ENCODE assay signal across 22 cellular contexts in genomic region chr11:132909016-132909606, GRCh38.
"Had no signal": no experiment of that assay in that cellular context is flagged by ENCODE, and none has a peak within 500 bp of the region (broad histone marks: within the 10 kb centered on the region; RNA-seq: fewer than 3 reads in every experiment).

No MANE protein-coding gene starts in this region.

- H3K9me3 Mint-ChIP-seq: neural crest cell; stimulated activated memory B cell treated with anti-CD40 and anti-IgM and Interleukin-4, amounts not matched to agents 10 μg/mL and 1 μg/mL and 100 μg/mL, for 72 hours; stimulated activated naive CD8-positive, alpha-beta T cell treated with anti-CD3 and anti-CD28 coated beads, Interleukin-15, Interleukin-2, amounts not matched to agents 100 ng/mL and 50 ng/mL, for 24 hours had no signal

- H3K27ac ChIP-seq: cardiac muscle cell, hepatocyte, ovary, right atrium auricular region, testis, tibial nerve, upper lobe of right lung had no signal

- H3K27me3 Mint-ChIP-seq: naive thymus-derived CD4-positive, alpha-beta T cell; stimulated activated memory B cell treated with anti-CD40 and anti-IgM and Interleukin-4, amounts not matched to agents 10 μg/mL and 1 μg/mL and 100 μg/mL, for 72 hours; stimulated activated naive CD8-positive, alpha-beta T cell treated with anti-CD3 and anti-CD28 coated beads, Interleukin-15, Interleukin-2, amounts not matched to agents 100 ng/mL and 50 ng/mL, for 24 hours had no signal

- H3K9me3 ChIP-seq: ovary, right atrium auricular region, testis, tibial nerve, upper lobe of right lung had no signal

- H3K27ac Mint-ChIP-seq: naive thymus-derived CD4-positive, alpha-beta T cell; stimulated activated memory B cell treated with anti-CD40 and anti-IgM and Interleukin-4, amounts not matched to agents 10 μg/mL and 1 μg/mL and 100 μg/mL, for 72 hours; stimulated activated naive CD8-positive, alpha-beta T cell treated with anti-CD3 and anti-CD28 coated beads, Interleukin-15, Interleukin-2, amounts not matched to agents 100 ng/mL and 50 ng/mL, for 24 hours had no signal

- ATAC-seq: esophagus mucosa; left colon; left ventricle myocardium superior; naive thymus-derived CD4-positive, alpha-beta T cell; stimulated activated memory B cell treated with anti-CD40 and anti-IgM and Interleukin-4, amounts not matched to agents 10 μg/mL and 1 μg/mL and 100 μg/mL, for 72 hours; upper lobe of right lung had no signal

- H3K36me3 ChIP-seq: cardiac muscle cell, ovary, right atrium auricular region, tibial nerve, upper lobe of right lung had no signal

- H3K4me1 ChIP-seq: right atrium auricular region, testis, upper lobe of right lung had no signal

- H3K4me1 Mint-ChIP-seq: naive thymus-derived CD4-positive, alpha-beta T cell; stimulated activated memory B cell treated with anti-CD40 and anti-IgM and Interleukin-4, amounts not matched to agents 10 μg/mL and 1 μg/mL and 100 μg/mL, for 72 hours had no signal

- H3K4me3 ChIP-seq: cardiac muscle cell, hepatocyte, lung, ovary, right atrium auricular region, smooth muscle cell, testis, tibial nerve, upper lobe of right lung had no signal

- H3K4me3 Mint-ChIP-seq: naive thymus-derived CD4-positive, alpha-beta T cell; neural crest cell; stimulated activated memory B cell treated with anti-CD40 and anti-IgM and Interleukin-4, amounts not matched to agents 10 μg/mL and 1 μg/mL and 100 μg/mL, for 72 hours; stimulated activated naive CD8-positive, alpha-beta T cell treated with anti-CD3 and anti-CD28 coated beads, Interleukin-15, Interleukin-2, amounts not matched to agents 100 ng/mL and 50 ng/mL, for 24 hours had no signal

- H3K27me3 ChIP-seq: cardiac muscle cell, hepatocyte, ovary, right atrium auricular region, testis, tibial nerve, upper lobe of right lung had no signal

- DNase-seq: cortex of kidney; effector memory CD4-positive, alpha-beta T cell; kidney; left colon; left ventricle myocardium superior; mesendoderm; naive thymus-derived CD4-positive, alpha-beta T cell; ovary; stimulated activated CD4-positive, alpha-beta T cell treated with anti-CD3 and anti-CD28 coated beads, Interleukin-2, amount 100 ng/mL, for 48 hours; stimulated activated CD8-positive, alpha-beta memory T cell treated with anti-CD3 and anti-CD28 coated beads, Interleukin-4, amount 100 ng/mL, for 48 hours; testis; upper lobe of right lung had no signal

- H3K36me3 Mint-ChIP-seq: naive thymus-derived CD4-positive, alpha-beta T cell; stimulated activated memory B cell treated with anti-CD40 and anti-IgM and Interleukin-4, amounts not matched to agents 10 μg/mL and 1 μg/mL and 100 μg/mL, for 72 hours had no signal
